Comparison of ENCODE assay signal across 1 cellular context in genomic region chr12:15862840-15863239, GRCh38.
TF ChIP-seq lines count a peak whose summit lies in the region.

No MANE protein-coding gene starts in this region.

TF ChIP-seq in HepG2, 621 proteins besides CTCF, POLR2A, EP300 and RAD21 (continued from another document and continues in another):
- TF ChIP-seq ZNF407 (CRISPR knock-in tag; IDR thresholded peaks at IDR 0.05; ENCODE audit: not compliant biosample characterization), result no peak
- TF ChIP-seq MED8 (CRISPR knock-in tag; IDR thresholded peaks at IDR 0.05; ENCODE audit: insufficient replicate concordance), result no peak
- TF ChIP-seq KLF15 (CRISPR knock-in tag; IDR thresholded peaks at IDR 0.05; ENCODE audit: borderline replicate concordance), result no peak
- no peak for TF ChIP-seq CREB1 (IDR thresholded peaks at IDR 0.05)
- TF ChIP-seq CREB1 (CRISPR knock-in tag; IDR thresholded peaks at IDR 0.05), result no peak; the same call in 1 of the 2 replicates
- no peak for TF ChIP-seq ZBTB3 (CRISPR knock-in tag; IDR thresholded peaks at IDR 0.05; ENCODE audit: borderline replicate concordance, low read depth)
- peak; percentile 62 for TF ChIP-seq MED1 (CRISPR knock-in tag; IDR thresholded peaks at IDR 0.05)
- TF ChIP-seq, protein P1, sequence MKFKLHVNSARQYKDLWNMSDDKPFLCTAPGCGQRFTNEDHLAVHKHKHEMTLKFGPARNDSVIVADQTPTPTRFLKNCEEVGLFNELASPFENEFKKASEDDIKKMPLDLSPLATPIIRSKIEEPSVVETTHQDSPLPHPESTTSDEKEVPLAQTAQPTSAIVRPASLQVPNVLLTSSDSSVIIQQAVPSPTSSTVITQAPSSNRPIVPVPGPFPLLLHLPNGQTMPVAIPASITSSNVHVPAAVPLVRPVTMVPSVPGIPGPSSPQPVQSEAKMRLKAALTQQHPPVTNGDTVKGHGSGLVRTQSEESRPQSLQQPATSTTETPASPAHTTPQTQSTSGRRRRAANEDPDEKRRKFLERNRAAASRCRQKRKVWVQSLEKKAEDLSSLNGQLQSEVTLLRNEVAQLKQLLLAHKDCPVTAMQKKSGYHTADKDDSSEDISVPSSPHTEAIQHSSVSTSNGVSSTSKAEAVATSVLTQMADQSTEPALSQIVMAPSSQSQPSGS (CRISPR knock-in tag; IDR thresholded peaks at IDR 0.05), result peak; percentile 21; the same call in 1 of the 2 replicates
- no peak for TF ChIP-seq NCOA5 (CRISPR knock-in tag; IDR thresholded peaks at IDR 0.05)
- TF ChIP-seq HOXA3 (CRISPR knock-in tag; IDR thresholded peaks at IDR 0.05), result no peak; the same call in 1 of the 2 replicates
- TF ChIP-seq ISX (CRISPR knock-in tag; conservative IDR thresholded peaks at IDR 0.05), result no peak
- TF ChIP-seq, protein P2, sequence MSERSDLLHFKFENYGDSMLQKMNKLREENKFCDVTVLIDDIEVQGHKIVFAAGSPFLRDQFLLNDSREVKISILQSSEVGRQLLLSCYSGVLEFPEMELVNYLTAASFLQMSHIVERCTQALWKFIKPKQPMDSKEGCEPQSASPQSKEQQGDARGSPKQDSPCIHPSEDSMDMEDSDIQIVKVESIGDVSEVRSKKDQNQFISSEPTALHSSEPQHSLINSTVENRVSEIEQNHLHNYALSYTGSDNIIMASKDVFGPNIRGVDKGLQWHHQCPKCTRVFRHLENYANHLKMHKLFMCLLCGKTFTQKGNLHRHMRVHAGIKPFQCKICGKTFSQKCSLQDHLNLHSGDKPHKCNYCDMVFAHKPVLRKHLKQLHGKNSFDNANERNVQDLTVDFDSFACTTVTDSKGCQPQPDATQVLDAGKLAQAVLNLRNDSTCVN (CRISPR knock-in tag; IDR thresholded peaks at IDR 0.05; ENCODE audit: borderline replicate concordance), result no peak
- TF ChIP-seq CSRNP2 (CRISPR knock-in tag; conservative IDR thresholded peaks at IDR 0.05; ENCODE audit: low read depth), result no peak
- peak; percentile 93 for TF ChIP-seq TBL1XR1 (IDR thresholded peaks at IDR 0.05; ENCODE audit: borderline replicate concordance, low read length, partially characterized antibody)
- peak; percentile 62 for TF ChIP-seq ZMYM2 (CRISPR knock-in tag; IDR thresholded peaks at IDR 0.05)
- peak; percentile 57 for TF ChIP-seq SAP130 (CRISPR knock-in tag; IDR thresholded peaks at IDR 0.05; ENCODE audit: low read depth)
- no peak for TF ChIP-seq POLR2AphosphoS5 (IDR thresholded peaks at IDR 0.05; ENCODE audit: low read depth, low read length)
- no peak for TF ChIP-seq ZSCAN12 (CRISPR knock-in tag; IDR thresholded peaks at IDR 0.05)
- TF ChIP-seq KLF16 (CRISPR knock-in tag; IDR thresholded peaks at IDR 0.05), result peak in 1 of 2 experiments; percentile 61; a peak in 1 of 4 replicates
- no peak; the same call in 1 of the 2 replicates for TF ChIP-seq RXRA (CRISPR knock-in tag; IDR thresholded peaks at IDR 0.05)
- TF ChIP-seq, protein P3, sequence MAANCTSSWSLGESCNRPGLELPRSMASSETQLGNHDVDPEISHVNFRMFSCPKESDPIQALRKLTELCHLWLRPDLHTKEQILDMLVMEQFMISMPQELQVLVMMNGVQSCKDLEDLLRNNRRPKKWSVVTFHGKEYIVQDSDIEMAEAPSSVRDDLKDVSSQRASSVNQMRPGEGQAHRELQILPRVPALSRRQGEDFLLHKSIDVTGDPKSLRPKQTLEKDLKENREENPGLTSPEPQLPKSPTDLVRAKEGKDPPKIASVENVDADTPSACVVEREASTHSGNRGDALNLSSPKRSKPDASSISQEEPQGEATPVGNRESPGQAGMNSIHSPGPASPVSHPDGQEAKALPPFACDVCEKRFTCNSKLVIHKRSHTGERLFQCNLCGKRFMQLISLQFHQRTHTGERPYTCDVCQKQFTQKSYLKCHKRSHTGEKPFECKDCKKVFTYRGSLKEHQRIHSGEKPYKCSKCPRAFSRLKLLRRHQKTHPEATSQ (CRISPR knock-in tag; IDR thresholded peaks at IDR 0.05; ENCODE audit: borderline replicate concordance), result no peak
- TF ChIP-seq CENPX (CRISPR knock-in tag; IDR thresholded peaks at IDR 0.05), result no peak
- TF ChIP-seq ZNF138 (CRISPR knock-in tag; IDR thresholded peaks at IDR 0.05; ENCODE audit: low read depth), result no peak
- TF ChIP-seq DNMT3B (CRISPR knock-in tag; conservative IDR thresholded peaks at IDR 0.05), result no peak
- TF ChIP-seq SP2 (CRISPR knock-in tag; IDR thresholded peaks at IDR 0.05), result no peak
- no peak for TF ChIP-seq ZMAT3 (CRISPR knock-in tag; conservative IDR thresholded peaks at IDR 0.05)
- no peak for TF ChIP-seq BORCS8-MEF2B (CRISPR knock-in tag; IDR thresholded peaks at IDR 0.05)
- TF ChIP-seq FOXJ3 (CRISPR knock-in tag; IDR thresholded peaks at IDR 0.05; ENCODE audit: borderline replicate concordance), result peak; percentile 58; the same call in 1 of the 2 replicates
- no peak for TF ChIP-seq SRSF1 (optimal IDR thresholded peaks at IDR 0.05; ENCODE audit: low read depth, low read length)
- TF ChIP-seq AHDC1 (CRISPR knock-in tag; IDR thresholded peaks at IDR 0.05; ENCODE audit: borderline replicate concordance), result peak; percentile 74; the same call in 1 of the 2 replicates
- no peak for TF ChIP-seq NFYB (CRISPR knock-in tag; IDR thresholded peaks at IDR 0.05)
- TF ChIP-seq FIP1L1 (IDR thresholded peaks at IDR 0.05; ENCODE audit: borderline replicate concordance, insufficient read depth, low read depth, low read length), result no peak
- TF ChIP-seq ZNF747 (CRISPR knock-in tag; IDR thresholded peaks at IDR 0.05; ENCODE audit: borderline replicate concordance), result no peak
- TF ChIP-seq, protein P4, sequence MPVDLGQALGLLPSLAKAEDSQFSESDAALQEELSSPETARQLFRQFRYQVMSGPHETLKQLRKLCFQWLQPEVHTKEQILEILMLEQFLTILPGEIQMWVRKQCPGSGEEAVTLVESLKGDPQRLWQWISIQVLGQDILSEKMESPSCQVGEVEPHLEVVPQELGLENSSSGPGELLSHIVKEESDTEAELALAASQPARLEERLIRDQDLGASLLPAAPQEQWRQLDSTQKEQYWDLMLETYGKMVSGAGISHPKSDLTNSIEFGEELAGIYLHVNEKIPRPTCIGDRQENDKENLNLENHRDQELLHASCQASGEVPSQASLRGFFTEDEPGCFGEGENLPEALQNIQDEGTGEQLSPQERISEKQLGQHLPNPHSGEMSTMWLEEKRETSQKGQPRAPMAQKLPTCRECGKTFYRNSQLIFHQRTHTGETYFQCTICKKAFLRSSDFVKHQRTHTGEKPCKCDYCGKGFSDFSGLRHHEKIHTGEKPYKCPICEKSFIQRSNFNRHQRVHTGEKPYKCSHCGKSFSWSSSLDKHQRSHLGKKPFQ (CRISPR knock-in tag; IDR thresholded peaks at IDR 0.05; ENCODE audit: insufficient replicate concordance), result no peak
- no peak for TF ChIP-seq ZBTB38 (CRISPR knock-in tag; IDR thresholded peaks at IDR 0.05)
- TF ChIP-seq ZNF761 (CRISPR knock-in tag; conservative IDR thresholded peaks at IDR 0.05), result no peak
